In genomic region chr11:87187930-87188329, GRCh38 we compare ENCODE assay signal across 17 cellular contexts.
DNase-seq lines count a peak whose midpoint lies in the region; ATAC-seq and TF ChIP-seq lines count a peak whose summit lies in the region.
"Had no signal": no experiment of that assay in that cellular context is flagged by ENCODE, and none has a peak within 500 bp of the region (broad histone marks: within the 10 kb centered on the region; RNA-seq: fewer than 3 reads in every experiment).

No MANE protein-coding gene starts in this region.

- H3K27ac ChIP-seq in esophagus squamous epithelium = no peak overlapping the region
- H3K27ac ChIP-seq: C4-2B, GM23248, HL-60 had no signal

- no peaks in the 10 kb centered on the region for H3K27me3 ChIP-seq in esophagus squamous epithelium

- ATAC-seq in HG03565 (IDR thresholded peaks at IDR 0.05; ENCODE audit: unreplicated experiment) (no peak), GM19035 (IDR thresholded peaks at IDR 0.05; ENCODE audit: unreplicated experiment) (no peak)
- ATAC-seq: K562 had no signal

- H3K9me3 ChIP-seq in esophagus squamous epithelium = no peaks in the 10 kb centered on the region
- H3K9me3 ChIP-seq: HAP-1 had no signal

- no peaks in the 10 kb centered on the region for H3K36me3 ChIP-seq in esophagus squamous epithelium
- H3K36me3 ChIP-seq: HAP-1 had no signal

- intact Hi-C loops in esophagus squamous epithelium (cut with DNase I) = no loop called here

- 69 to 95% methylated on average over 2 of the region's 2 CpGs for WGBS in esophagus squamous epithelium, 2 donors

- H3K4me3 ChIP-seq in esophagus squamous epithelium = no peak overlapping the region
- H3K4me3 ChIP-seq: GM23248, HAP-1, K562 had no signal

- TF ChIP-seq CTCF in esophagus squamous epithelium (IDR thresholded peaks at IDR 0.05) = no peak

- H3K4me1 ChIP-seq in esophagus squamous epithelium = no peaks in the 10 kb centered on the region
- H3K4me1 ChIP-seq: HAP-1 had no signal

- DNase-seq in Ammon's horn (ENCODE audit: low spot score) (peak; percentile 8), RPMI7951 (ENCODE audit: low read depth) (peak; percentile 17), midbrain (lab: John Stamatoyannopoulos, UW) (peak; percentile 10), esophagus squamous epithelium (lab: John Stamatoyannopoulos, UW) (no peak)
- DNase-seq: ACHN; Calu3; CD4-positive, alpha-beta T cell; DMS 273 treated with DMSO at 0.1 percent for 48 hours; DMS53; GM23248; IMR-90 had no signal

- TF ChIP-seq POLR2A in esophagus squamous epithelium (IDR thresholded peaks at IDR 0.05) = no peak
